ENCODE assay signal across 24 cellular contexts in the genomic region with DNA sequence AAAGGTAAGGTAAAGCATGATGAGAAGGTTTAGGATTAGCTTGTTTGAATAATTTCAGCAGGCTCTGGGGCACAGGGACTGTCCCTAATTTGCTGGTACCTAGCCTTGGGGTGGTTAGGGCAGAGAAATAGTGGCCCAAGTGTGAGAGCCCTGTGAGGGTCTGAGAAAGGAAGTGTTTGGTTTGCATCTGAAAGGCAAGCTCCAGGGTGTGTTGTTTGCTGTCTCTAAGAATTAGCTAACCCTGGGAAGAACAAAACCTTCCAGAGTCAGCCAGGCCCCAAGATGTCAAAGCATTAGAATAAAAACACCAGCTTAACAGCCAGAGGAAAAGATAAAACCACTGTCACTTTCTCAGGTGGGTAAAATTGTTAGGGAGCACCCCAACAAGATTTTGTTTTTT. TPM values are rescaled to one million over a fixed set of nuclear protein-coding genes. Genes with fewer than 3 reads are reported as not detected.
A peak's percentile ranks its signal among the peaks of the same experiment; 100 is the strongest.
DNase-seq lines count a peak whose midpoint lies in the region; ATAC-seq and TF ChIP-seq lines count a peak whose summit lies in the region.
"Had no signal": no experiment of that assay in that cellular context is flagged by ENCODE, and none has a peak within 500 bp of the region (broad histone marks: within the 10 kb centered on the region; RNA-seq: fewer than 3 reads in every experiment).

No MANE protein-coding gene starts in this region.

- no peak for TF ChIP-seq CTCF in left ventricle myocardium inferior (IDR thresholded peaks at IDR 0.05; ENCODE audit: borderline replicate concordance)
- no peak for TF ChIP-seq CTCF in esophagus squamous epithelium (IDR thresholded peaks at IDR 0.05)
- no peak for TF ChIP-seq CTCF in nephron progenitor cell (IDR thresholded peaks at IDR 0.05)
- no peak for TF ChIP-seq CTCF in uterus (IDR thresholded peaks at IDR 0.05)

- no peak for TF ChIP-seq POLR2A in esophagus squamous epithelium (IDR thresholded peaks at IDR 0.05)
- TF ChIP-seq POLR2A in uterus (IDR thresholded peaks at IDR 0.05) = no peak

- H3K27me3 Mint-ChIP-seq in nephron progenitor cell (ENCODE audit: low read depth, poor library complexity) = peaks cover 11% of the 10 kb centered on the region

- H3K4me3 Mint-ChIP-seq in nephron progenitor cell = peak overlapping the region; percentile 9
- H3K4me3 Mint-ChIP-seq: CD8-positive, alpha-beta memory T cell; HFFc6 had no signal

- H3K36me3 ChIP-seq in left ventricle myocardium inferior (peaks cover 12% of the 10 kb centered on the region), esophagus squamous epithelium (no peaks in the 10 kb centered on the region), uterus (no peaks in the 10 kb centered on the region)
- H3K36me3 ChIP-seq: BLaER1 had no signal

- no peak for ATAC-seq in left cardiac atrium
- no peak for ATAC-seq in GM19324 (IDR thresholded peaks at IDR 0.05; ENCODE audit: low FRiP score, unreplicated experiment)

- H3K9me3 Mint-ChIP-seq in nephron progenitor cell = peaks cover 3% of the 10 kb centered on the region
- H3K9me3 Mint-ChIP-seq: HFFc6 had no signal

- intact Hi-C loops in left ventricle myocardium inferior (cut with micrococcal nuclease) (loop anchor here (10.0 kb wide), 1 partner anchor 85 kb away; no protein-coding TSS in a partner anchor), left cardiac atrium (cut with DNase I) (loop anchor here in 1 of 2 donors (10.0 kb wide), 2 partner anchors 55 to 95 kb away; no protein-coding TSS in a partner anchor), esophagus squamous epithelium (cut with DNase I) (no loop called here), uterus (cut with DNase I; ENCODE audit: low total_unique reads) (no loop called here)

- H3K4me1 ChIP-seq in left ventricle myocardium inferior = peaks cover 52% of the 10 kb centered on the region
- peaks cover 0 to 40% (median 5%) of the 10 kb centered on the region in 3 donors for H3K4me1 ChIP-seq in esophagus squamous epithelium
- peaks cover 8 to 11% of the 10 kb centered on the region in 2 donors for H3K4me1 ChIP-seq in uterus
- H3K4me1 ChIP-seq: BLaER1 had no signal

- H3K4me1 Mint-ChIP-seq in nephron progenitor cell = peaks cover 45% of the 10 kb centered on the region
- H3K4me1 Mint-ChIP-seq: CD8-positive, alpha-beta memory T cell had no signal

- peak overlapping the region; percentile 86 for H3K27ac ChIP-seq in left ventricle myocardium inferior (replicated peaks)
- H3K27ac ChIP-seq in esophagus squamous epithelium = peak overlapping the region; percentile 25 to 81 (median 66)
- H3K27ac ChIP-seq in uterus = peak overlapping the region; percentile 81 to 90
- H3K27ac ChIP-seq: BLaER1, HL-60 had no signal

- H3K9me3 ChIP-seq in left ventricle myocardium inferior (replicated peaks) (no peaks in the 10 kb centered on the region), esophagus squamous epithelium (no peaks in the 10 kb centered on the region), uterus (no peaks in the 10 kb centered on the region)
- H3K9me3 ChIP-seq: BLaER1 had no signal

- peaks cover 6% of the 10 kb centered on the region for H3K36me3 Mint-ChIP-seq in nephron progenitor cell (ENCODE audit: low read depth)
- H3K36me3 Mint-ChIP-seq: CD8-positive, alpha-beta memory T cell had no signal

- no peak overlapping the region for H3K27ac Mint-ChIP-seq in nephron progenitor cell
- H3K27ac Mint-ChIP-seq: HFFc6 had no signal

- no peak for DNase-seq in left ventricle myocardium inferior
- no peak for DNase-seq in left cardiac atrium
- no peak for DNase-seq in esophagus squamous epithelium (lab: John Stamatoyannopoulos, UW)
- no peak for DNase-seq in nephron progenitor cell
- DNase-seq in uterus = no peak
- DNase-seq in T-helper 9 cell = no peak
- DNase-seq in cortex of kidney (lab: John Stamatoyannopoulos, UW) = no peak
- DNase-seq: 8988T; CD8-positive, alpha-beta memory T cell; DND-41; GF-D8; GOT3; HFFc6; MV-4-11; NCI-H1417; NCI-H1930; NCI-H2171; NCI-H446; NCI-H69; SHP77 treated with DMSO at 0.1 percent for 48 hours had no signal

- H3K27me3 ChIP-seq in left ventricle myocardium inferior (ENCODE audit: low read depth) = no peaks in the 10 kb centered on the region
- no peaks in the 10 kb centered on the region for H3K27me3 ChIP-seq in esophagus squamous epithelium
- H3K27me3 ChIP-seq in uterus = no peaks in the 10 kb centered on the region
- H3K27me3 ChIP-seq: BLaER1 had no signal

- H3K4me3 ChIP-seq in left ventricle myocardium inferior (no peak overlapping the region), esophagus squamous epithelium (no peak overlapping the region), uterus (no peak overlapping the region)
- H3K4me3 ChIP-seq: BLaER1 had no signal

RNA-seq across cellular contexts. Expression of a gene that starts 31.0 kb away (rescaled TPM):
- total RNA-seq in left ventricle myocardium inferior (not detected), left cardiac atrium (under 1 TPM in 1 of 2 donors, not detected in 1; 0.18 TPM), esophagus squamous epithelium (not detected), uterus (under 1 TPM in 1 of 4 donors, not detected in 3; 0.69 TPM)
- total RNA-seq: CD8-positive, alpha-beta memory T cell; HFFc6; OCI-LY7 had no signal
